In the genomic region with DNA sequence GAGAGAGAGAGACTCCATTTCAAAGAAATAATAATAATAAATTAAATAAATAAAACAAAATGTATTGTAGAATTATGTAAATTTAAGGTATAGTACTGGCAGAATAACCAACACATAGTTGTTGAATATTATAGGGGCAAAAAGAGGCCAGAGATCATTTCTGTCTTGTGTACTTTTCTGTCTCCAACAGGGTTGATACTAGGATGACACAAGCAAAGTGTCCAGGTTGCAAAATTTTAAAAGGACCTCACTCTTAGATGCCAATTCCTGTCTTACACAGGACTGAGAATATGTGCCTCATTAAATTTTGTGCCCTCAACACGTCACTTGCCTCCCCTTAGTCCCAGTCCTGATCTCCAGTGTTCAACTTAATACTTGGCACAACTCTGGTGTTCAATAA, we compare ENCODE assay signal across 2 cellular contexts.
TF ChIP-seq lines count a peak whose summit lies in the region.

No MANE protein-coding gene starts in this region.

TF ChIP-seq in HepG2, 621 proteins besides CTCF, POLR2A, EP300 and RAD21:
- TF ChIP-seq KLF13 (CRISPR knock-in tag; IDR thresholded peaks at IDR 0.05) = no peak
- TF ChIP-seq MAFF (IDR thresholded peaks at IDR 0.05; ENCODE audit: low read depth, low read length) = peak; percentile 34; the same call in 1 of the 2 replicates
- TF ChIP-seq MAFK (conservative IDR thresholded peaks at IDR 0.05 in 1 of 2, IDR thresholded peaks at IDR 0.05 in 1 of 2; ENCODE audit: low read length in 2 of 2) = peak; percentile 42 to 54; a peak in 2 of 4 replicates
- TF ChIP-seq ZFP36L1 (CRISPR knock-in tag; IDR thresholded peaks at IDR 0.05) = no peak
- TF ChIP-seq THAP11 (CRISPR knock-in tag; IDR thresholded peaks at IDR 0.05) = 0 out of 2 replicates have a peak, but pooled peaks have one; percentile 18
- no peak for TF ChIP-seq ZMYM4 (CRISPR knock-in tag; IDR thresholded peaks at IDR 0.05)

TF ChIP-seq in WTC11, 78 proteins besides CTCF, POLR2A, EP300 and RAD21 (continued from another document):
- TF ChIP-seq ZNF138 (CRISPR knock-in tag; conservative IDR thresholded peaks at IDR 0.05) (no peak), ESRRA (CRISPR knock-in tag; IDR thresholded peaks at IDR 0.05; ENCODE audit: borderline replicate concordance) (no peak), SOX15 (CRISPR knock-in tag; IDR thresholded peaks at IDR 0.05) (no peak), GTF2I (CRISPR knock-in tag; conservative IDR thresholded peaks at IDR 0.05) (no peak), FOXJ3 (CRISPR knock-in tag; IDR thresholded peaks at IDR 0.05; ENCODE audit: borderline replicate concordance) (no peak)
- TF ChIP-seq, protein P1, sequence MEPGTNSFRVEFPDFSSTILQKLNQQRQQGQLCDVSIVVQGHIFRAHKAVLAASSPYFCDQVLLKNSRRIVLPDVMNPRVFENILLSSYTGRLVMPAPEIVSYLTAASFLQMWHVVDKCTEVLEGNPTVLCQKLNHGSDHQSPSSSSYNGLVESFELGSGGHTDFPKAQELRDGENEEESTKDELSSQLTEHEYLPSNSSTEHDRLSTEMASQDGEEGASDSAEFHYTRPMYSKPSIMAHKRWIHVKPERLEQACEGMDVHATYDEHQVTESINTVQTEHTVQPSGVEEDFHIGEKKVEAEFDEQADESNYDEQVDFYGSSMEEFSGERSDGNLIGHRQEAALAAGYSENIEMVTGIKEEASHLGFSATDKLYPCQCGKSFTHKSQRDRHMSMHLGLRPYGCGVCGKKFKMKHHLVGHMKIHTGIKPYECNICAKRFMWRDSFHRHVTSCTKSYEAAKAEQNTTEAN (CRISPR knock-in tag; IDR thresholded peaks at IDR 0.05) = no peak
- TF ChIP-seq, protein P2, sequence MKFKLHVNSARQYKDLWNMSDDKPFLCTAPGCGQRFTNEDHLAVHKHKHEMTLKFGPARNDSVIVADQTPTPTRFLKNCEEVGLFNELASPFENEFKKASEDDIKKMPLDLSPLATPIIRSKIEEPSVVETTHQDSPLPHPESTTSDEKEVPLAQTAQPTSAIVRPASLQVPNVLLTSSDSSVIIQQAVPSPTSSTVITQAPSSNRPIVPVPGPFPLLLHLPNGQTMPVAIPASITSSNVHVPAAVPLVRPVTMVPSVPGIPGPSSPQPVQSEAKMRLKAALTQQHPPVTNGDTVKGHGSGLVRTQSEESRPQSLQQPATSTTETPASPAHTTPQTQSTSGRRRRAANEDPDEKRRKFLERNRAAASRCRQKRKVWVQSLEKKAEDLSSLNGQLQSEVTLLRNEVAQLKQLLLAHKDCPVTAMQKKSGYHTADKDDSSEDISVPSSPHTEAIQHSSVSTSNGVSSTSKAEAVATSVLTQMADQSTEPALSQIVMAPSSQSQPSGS (CRISPR knock-in tag; IDR thresholded peaks at IDR 0.05; ENCODE audit: borderline replicate concordance, low read depth) = no peak
- TF ChIP-seq, protein P3, sequence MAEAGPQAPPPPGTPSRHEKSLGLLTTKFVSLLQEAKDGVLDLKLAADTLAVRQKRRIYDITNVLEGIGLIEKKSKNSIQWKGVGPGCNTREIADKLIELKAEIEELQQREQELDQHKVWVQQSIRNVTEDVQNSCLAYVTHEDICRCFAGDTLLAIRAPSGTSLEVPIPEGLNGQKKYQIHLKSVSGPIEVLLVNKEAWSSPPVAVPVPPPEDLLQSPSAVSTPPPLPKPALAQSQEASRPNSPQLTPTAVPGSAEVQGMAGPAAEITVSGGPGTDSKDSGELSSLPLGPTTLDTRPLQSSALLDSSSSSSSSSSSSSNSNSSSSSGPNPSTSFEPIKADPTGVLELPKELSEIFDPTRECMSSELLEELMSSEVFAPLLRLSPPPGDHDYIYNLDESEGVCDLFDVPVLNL (CRISPR knock-in tag; IDR thresholded peaks at IDR 0.05; ENCODE audit: borderline replicate concordance, low read depth) = no peak
- TF ChIP-seq, protein P4, sequence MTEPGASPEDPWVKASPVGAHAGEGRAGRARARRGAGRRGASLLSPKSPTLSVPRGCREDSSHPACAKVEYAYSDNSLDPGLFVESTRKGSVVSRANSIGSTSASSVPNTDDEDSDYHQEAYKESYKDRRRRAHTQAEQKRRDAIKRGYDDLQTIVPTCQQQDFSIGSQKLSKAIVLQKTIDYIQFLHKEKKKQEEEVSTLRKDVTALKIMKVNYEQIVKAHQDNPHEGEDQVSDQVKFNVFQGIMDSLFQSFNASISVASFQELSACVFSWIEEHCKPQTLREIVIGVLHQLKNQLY (CRISPR knock-in tag; IDR thresholded peaks at IDR 0.05) = no peak
